Comparison of ENCODE assay signal across 31 cellular contexts in genomic region chr3:83454353-83454752, GRCh38.
"Had no signal": no experiment of that assay in that cellular context is flagged by ENCODE, and none has a peak within 500 bp of the region (broad histone marks: within the 10 kb centered on the region; RNA-seq: fewer than 3 reads in every experiment).

No MANE protein-coding gene starts in this region.

- H3K4me1 ChIP-seq: ascending aorta, breast epithelium, colonic mucosa, heart right ventricle had no signal

- H3K27me3 ChIP-seq: ascending aorta, breast epithelium, cardiac muscle cell, colonic mucosa, esophagus muscularis mucosa, heart right ventricle had no signal

- DNase-seq: activated B cell treated with CpG ODN at 0.5 μM for 24 hours; activated CD4-positive, alpha-beta memory T cell treated with anti-CD3 and anti-CD28 coated beads for 36 hours; activated CD4-positive, alpha-beta T cell treated with anti-CD3 and anti-CD28 coated beads, Interleukin-2, amount 10 ng/mL, durations not matched to agents 24 days and 14 days; activated CD8-positive, alpha-beta memory T cell treated with anti-CD3 and anti-CD28 coated beads, Interleukin-2, amount 50 U/mL, for 48 hours; activated gamma-delta T cell; activated naive CD4-positive, alpha-beta T cell; activated naive CD4-positive, alpha-beta T cell treated with anti-CD3 and anti-CD28 coated beads, Interleukin-2, amount 10 ng/mL, durations not matched to agents 7 days and 5 days; activated naive CD8-positive, alpha-beta T cell treated with anti-CD3 and anti-CD28 coated beads, Interleukin-2, amount 10 ng/mL, durations not matched to agents 7 days and 5 days; activated T-cell treated with anti-CD3 and anti-CD28 coated beads for 4 hours; activated T-cell treated with anti-CD3 and anti-CD28 coated beads, Interleukin-2, amount 50 U/mL, for 24 hours; activated T-cell treated with anti-CD3 and anti-CD28 coated beads, Interleukin-2, amount 50 U/mL, for 72 hours; central memory CD4-positive, alpha-beta T cell; cerebellar nuclear complex; colonic mucosa; effector CD8-positive, alpha-beta T cell; erythroblast; foreskin fibroblast; heart right ventricle; SW 1271; T-cell; T-helper 9 cell; WERI-Rb-1 had no signal

- ATAC-seq: activated CD4-positive, CD25-positive, alpha-beta regulatory T cell treated with anti-CD3 and anti-CD28 coated beads, Interleukin-2, amount 50 U/mL, for 24 hours; activated naive CD4-positive, alpha-beta T cell treated with anti-CD3 and anti-CD28 coated beads, Interleukin-2, amount 50 U/mL, for 72 hours; activated T-cell treated with anti-CD3 and anti-CD28 coated beads, Interleukin-2, amount 50 U/mL, for 72 hours; heart right ventricle; T-cell had no signal

- H3K27me3 Mint-ChIP-seq: activated B cell treated with CpG ODN at 0.5 μM for 24 hours; activated CD4-positive, alpha-beta memory T cell treated with anti-CD3 and anti-CD28 coated beads for 36 hours; activated CD4-positive, alpha-beta T cell treated with anti-CD3 and anti-CD28 coated beads, Interleukin-2, amount 10 ng/mL, durations not matched to agents 24 days and 14 days; activated naive CD4-positive, alpha-beta T cell treated with anti-CD3 and anti-CD28 coated beads, Interleukin-2, amount 10 ng/mL, durations not matched to agents 7 days and 5 days; activated naive CD8-positive, alpha-beta T cell treated with anti-CD3 and anti-CD28 coated beads, Interleukin-2, amount 10 ng/mL, durations not matched to agents 7 days and 5 days; activated T-cell treated with anti-CD3 and anti-CD28 coated beads, Interleukin-2, amount 50 U/mL, for 24 hours; brain; T-cell had no signal

- H3K36me3 ChIP-seq: ascending aorta, breast epithelium, cardiac muscle cell, colonic mucosa, esophagus muscularis mucosa, heart right ventricle, WERI-Rb-1 had no signal

- H3K4me3 ChIP-seq: ascending aorta, breast epithelium, cardiac muscle cell, colonic mucosa, esophagus muscularis mucosa, heart right ventricle had no signal

- H3K27ac ChIP-seq: ascending aorta, breast epithelium, cardiac muscle cell, colonic mucosa, esophagus muscularis mucosa, heart right ventricle, WERI-Rb-1 had no signal

- H3K36me3 Mint-ChIP-seq: activated CD4-positive, alpha-beta memory T cell treated with anti-CD3 and anti-CD28 coated beads for 36 hours; activated naive CD4-positive, alpha-beta T cell treated with anti-CD3 and anti-CD28 coated beads, Interleukin-2, amount 10 ng/mL, durations not matched to agents 7 days and 5 days; activated naive CD4-positive, alpha-beta T cell treated with anti-CD3 and anti-CD28 coated beads, Interleukin-2, amount 50 U/mL, for 72 hours; activated naive CD8-positive, alpha-beta T cell treated with anti-CD3 and anti-CD28 coated beads, Interleukin-2, amount 10 ng/mL, durations not matched to agents 7 days and 5 days; brain; T-cell had no signal

- H3K9me3 Mint-ChIP-seq: activated CD4-positive, alpha-beta T cell treated with anti-CD3 and anti-CD28 coated beads, Interleukin-2, amount 10 ng/mL, durations not matched to agents 24 days and 14 days; activated naive CD8-positive, alpha-beta T cell treated with anti-CD3 and anti-CD28 coated beads, Interleukin-2, amount 10 ng/mL, durations not matched to agents 7 days and 5 days; brain; T-helper 1 cell treated with Interleukin-12 subunit alpha and Interleukin-12 subunit beta and Interleukin-4 antibody, amounts not matched to agents 30 μg/mL and 1 μg/mL, for 36 hours had no signal

- H3K27ac Mint-ChIP-seq: activated B cell treated with CpG ODN at 0.5 μM for 24 hours; activated CD4-positive, alpha-beta memory T cell treated with anti-CD3 and anti-CD28 coated beads for 36 hours; activated CD4-positive, alpha-beta T cell treated with anti-CD3 and anti-CD28 coated beads, Interleukin-2, amount 10 ng/mL, durations not matched to agents 24 days and 14 days; activated naive CD4-positive, alpha-beta T cell treated with anti-CD3 and anti-CD28 coated beads, Interleukin-2, amount 10 ng/mL, durations not matched to agents 7 days and 5 days; activated naive CD4-positive, alpha-beta T cell treated with anti-CD3 and anti-CD28 coated beads, Interleukin-2, amount 50 U/mL, for 72 hours; activated naive CD8-positive, alpha-beta T cell treated with anti-CD3 and anti-CD28 coated beads, Interleukin-2, amount 10 ng/mL, durations not matched to agents 7 days and 5 days; activated T-cell treated with anti-CD3 and anti-CD28 coated beads, Interleukin-2, amount 50 U/mL, for 24 hours; activated T-cell treated with anti-CD3 and anti-CD28 coated beads, Interleukin-2, amount 50 U/mL, for 72 hours; brain; T-cell; T-helper 1 cell treated with Interleukin-12 subunit alpha and Interleukin-12 subunit beta and Interleukin-4 antibody, amounts not matched to agents 30 μg/mL and 1 μg/mL, for 36 hours had no signal

- H3K4me1 Mint-ChIP-seq: activated B cell treated with CpG ODN at 0.5 μM for 24 hours; activated CD4-positive, alpha-beta T cell treated with anti-CD3 and anti-CD28 coated beads, Interleukin-2, amount 10 ng/mL, durations not matched to agents 24 days and 14 days; activated naive CD4-positive, alpha-beta T cell treated with anti-CD3 and anti-CD28 coated beads, Interleukin-2, amount 10 ng/mL, durations not matched to agents 7 days and 5 days; activated naive CD8-positive, alpha-beta T cell treated with anti-CD3 and anti-CD28 coated beads, Interleukin-2, amount 10 ng/mL, durations not matched to agents 7 days and 5 days; T-cell had no signal

- H3K4me3 Mint-ChIP-seq: activated B cell treated with CpG ODN at 0.5 μM for 24 hours; activated CD4-positive, alpha-beta memory T cell treated with anti-CD3 and anti-CD28 coated beads for 36 hours; activated CD4-positive, alpha-beta T cell treated with anti-CD3 and anti-CD28 coated beads, Interleukin-2, amount 10 ng/mL, durations not matched to agents 24 days and 14 days; activated naive CD4-positive, alpha-beta T cell treated with anti-CD3 and anti-CD28 coated beads, Interleukin-2, amount 10 ng/mL, durations not matched to agents 7 days and 5 days; activated naive CD8-positive, alpha-beta T cell treated with anti-CD3 and anti-CD28 coated beads, Interleukin-2, amount 10 ng/mL, durations not matched to agents 7 days and 5 days; activated T-cell treated with anti-CD3 and anti-CD28 coated beads, Interleukin-2, amount 50 U/mL, for 24 hours; activated T-cell treated with anti-CD3 and anti-CD28 coated beads, Interleukin-2, amount 50 U/mL, for 72 hours; brain; T-cell; T-helper 1 cell treated with Interleukin-12 subunit alpha and Interleukin-12 subunit beta and Interleukin-4 antibody, amounts not matched to agents 30 μg/mL and 1 μg/mL, for 36 hours had no signal

- H3K9me3 ChIP-seq: ascending aorta, breast epithelium, colonic mucosa, esophagus muscularis mucosa had no signal

- FAIRE-seq: frontal cortex had no signal
